In genomic region chr21:34892196-34892595, GRCh38 we compare ENCODE assay signal across 15 cellular contexts.
A peak's percentile ranks its signal among the peaks of the same experiment; 100 is the strongest.
DNase-seq lines count a peak whose midpoint lies in the region; ATAC-seq, FAIRE-seq and TF ChIP-seq lines count a peak whose summit lies in the region.
"Had no signal": no experiment of that assay in that cellular context is flagged by ENCODE, and none has a peak within 500 bp of the region (broad histone marks: within the 10 kb centered on the region; RNA-seq: fewer than 3 reads in every experiment).

No MANE protein-coding gene starts in this region.

- dilution Hi-C loops in endothelial cell of umbilical vein (cut with MboI; ENCODE audit: extremely low pct_ligation_motif_present, low sequenced_read_pairs), result no loop called here

- H3K9me3 ChIP-seq in endothelial cell of umbilical vein (replicated peaks; ENCODE audit: control insufficient read depth, insufficient read depth, low read length), result no peaks in the 10 kb centered on the region
- H3K9me3 ChIP-seq: Peyer's patch had no signal

- no peak overlapping the region for H3K4me2 ChIP-seq in endothelial cell of umbilical vein (ENCODE audit: insufficient read depth, low read length)

- no TSS peak for BruUV-seq in endothelial cell of umbilical vein (replicated peaks; lab: Mats Ljungman, UMichigan)

- no peak for FAIRE-seq in endothelial cell of umbilical vein (lab: Jason Lieb, UNC)

- intact Hi-C loops in endothelial cell of umbilical vein (cut with micrococcal nuclease), result loop anchor here (5.0 kb wide), 1 partner anchor 90 kb away; no protein-coding TSS in a partner anchor

- CTCF ChIA-PET in endothelial cell of umbilical vein (lab: Charles Lee), result interaction anchor here (0.8 to 14.7 kb wide), 9 partner anchors 11 to 1049 kb away, joined by 3 to 249 read pairs (median 9); no protein-coding TSS in a partner anchor

- POLR2A ChIA-PET in endothelial cell of umbilical vein (lab: Charles Lee), result no interaction called here

- H3K4me3 ChIP-seq in AG10803 (ENCODE audit: low read length), result no peak overlapping the region
- H3K4me3 ChIP-seq in endothelial cell of umbilical vein (replicated peaks in 1 of 3; ENCODE audit: insufficient read depth in 1 of 3, low read depth in 1 of 3, low read length in 3 of 3), result no peak overlapping the region
- H3K4me3 ChIP-seq: Peyer's patch, tibial artery had no signal

- H3K9ac ChIP-seq in endothelial cell of umbilical vein (replicated peaks; ENCODE audit: extremely low read depth, insufficient read depth, low read length), result no peak overlapping the region

- DNase-seq in AG10803 (ENCODE audit: low read depth) (peak; percentile 47), ELR (ENCODE audit: low read depth) (peak; percentile 31), OCI-M1 (lab: John Stamatoyannopoulos, UW) (peak; percentile 87), endothelial cell of umbilical vein (ENCODE audit: low read depth, low spot score) (peak; percentile 14), NCI-H2081 treated with DMSO at 0.1 percent for 48 hours (lab: John Stamatoyannopoulos, UW) (no peak), SW 1271 (lab: John Stamatoyannopoulos, UW) (no peak), omental fat pad (ENCODE audit: low spot score) (no peak)
- DNase-seq: activated CD4-positive, alpha-beta T cell treated with anti-CD3 and anti-CD28 coated beads for 1 hour; activated naive CD8-positive, alpha-beta T cell treated with anti-CD3 and anti-CD28 coated beads, Interleukin-2, amount 10 ng/mL, durations not matched to agents 7 days and 5 days; COR-L47; heart right ventricle; NCI-H2081; Peyer's patch; tibial artery had no signal

- ATAC-seq in omental fat pad (ENCODE audit: low FRiP score), result no peak
- ATAC-seq in activated CD4-positive, CD25-positive, alpha-beta regulatory T cell treated with anti-CD3 and anti-CD28 coated beads, Interleukin-2, amount 50 U/mL, for 24 hours, result no peak
- ATAC-seq: heart right ventricle had no signal

- H4K20me1 ChIP-seq in endothelial cell of umbilical vein (replicated peaks; ENCODE audit: control insufficient read depth, extremely low read depth, insufficient read depth, low read length), result no peaks in the 10 kb centered on the region

- H2AFZ ChIP-seq in endothelial cell of umbilical vein (ENCODE audit: low read depth, low read length), result no peak overlapping the region

- TF ChIP-seq POLR2A in endothelial cell of umbilical vein (IDR thresholded peaks at IDR 0.05; ENCODE audit: low read depth, low read length), result no peak

- TF ChIP-seq CTCF in AG10803 (conservative IDR thresholded peaks at IDR 0.05; ENCODE audit: low read length) (no peak), endothelial cell of umbilical vein (IDR thresholded peaks at IDR 0.05; ENCODE audit: extremely low read depth in 1 of 2, insufficient read depth in 1 of 2, low read depth in 1 of 2, low read length in 2 of 2) (no peak), omental fat pad (IDR thresholded peaks at IDR 0.05) (no peak)

- no peaks in the 10 kb centered on the region for H3K36me3 ChIP-seq in endothelial cell of umbilical vein (ENCODE audit: control insufficient read depth in 2 of 2, extremely low read depth in 1 of 2, insufficient read depth in 2 of 2, low read length in 2 of 2)
- H3K36me3 ChIP-seq: heart right ventricle, Peyer's patch, tibial artery had no signal

- H3K27ac ChIP-seq in endothelial cell of umbilical vein (ENCODE audit: insufficient read depth, low read depth, low read length), result no peak overlapping the region
- H3K27ac ChIP-seq: tibial artery had no signal

- peaks cover 21% of the 10 kb centered on the region for H3K4me1 ChIP-seq in endothelial cell of umbilical vein (ENCODE audit: control insufficient read depth, extremely low read depth, insufficient read depth, low read length)

- peaks cover 42 to 64% of the 10 kb centered on the region in 2 experiments for H3K27me3 ChIP-seq in endothelial cell of umbilical vein (ENCODE audit: control insufficient read depth in 2 of 2, insufficient read depth in 2 of 2, low read length in 2 of 2)

- H3K9me1 ChIP-seq in endothelial cell of umbilical vein (replicated peaks; ENCODE audit: control insufficient read depth, extremely low read depth, insufficient read depth, low read length), result no peaks in the 10 kb centered on the region

- peaks cover 12% of the 10 kb centered on the region for H3K79me2 ChIP-seq in endothelial cell of umbilical vein (ENCODE audit: control insufficient read depth, insufficient read depth, low read length)

TF ChIP-seq in endothelial cell of umbilical vein, 7 proteins besides CTCF, POLR2A, EP300 and RAD21:
- TF ChIP-seq GATA2 (IDR thresholded peaks at IDR 0.05; ENCODE audit: insufficient read depth, insufficient read length, low read depth, low read length), result no peak
- no peak for TF ChIP-seq POLR2AphosphoS5 (IDR thresholded peaks at IDR 0.05; ENCODE audit: insufficient read depth, low read depth, low read length)
- TF ChIP-seq FOS (IDR thresholded peaks at IDR 0.05; ENCODE audit: borderline replicate concordance, insufficient read depth, low read length), result no peak
- TF ChIP-seq MAX (IDR thresholded peaks at IDR 0.05; ENCODE audit: insufficient read depth, insufficient read length), result no peak
- TF ChIP-seq MYC (IDR thresholded peaks at IDR 0.05; ENCODE audit: low read depth, low read length), result no peak
- no peak for TF ChIP-seq JUN (IDR thresholded peaks at IDR 0.05; ENCODE audit: borderline replicate concordance, insufficient read depth, insufficient read length, low read depth)
- TF ChIP-seq EZH2 (IDR thresholded peaks at IDR 0.05; ENCODE audit: borderline replicate concordance, low read depth, low read length, severe bottlenecking), result no peak

Comparison
In these comparisons a context has a peak if more than half of its experiments do, and no peak if none do; other contexts are left out.
1. DNase-seq: peak in AG10803 (single experiment), ELR (single experiment), OCI-M1 (single experiment) and endothelial cell of umbilical vein (single experiment); none in NCI-H2081 treated with DMSO at 0.1 percent for 48 hours (single experiment), SW 1271 (0 of 2) and omental fat pad (single experiment).